ENCODE assay signal across 8 cellular contexts in the genomic region with DNA sequence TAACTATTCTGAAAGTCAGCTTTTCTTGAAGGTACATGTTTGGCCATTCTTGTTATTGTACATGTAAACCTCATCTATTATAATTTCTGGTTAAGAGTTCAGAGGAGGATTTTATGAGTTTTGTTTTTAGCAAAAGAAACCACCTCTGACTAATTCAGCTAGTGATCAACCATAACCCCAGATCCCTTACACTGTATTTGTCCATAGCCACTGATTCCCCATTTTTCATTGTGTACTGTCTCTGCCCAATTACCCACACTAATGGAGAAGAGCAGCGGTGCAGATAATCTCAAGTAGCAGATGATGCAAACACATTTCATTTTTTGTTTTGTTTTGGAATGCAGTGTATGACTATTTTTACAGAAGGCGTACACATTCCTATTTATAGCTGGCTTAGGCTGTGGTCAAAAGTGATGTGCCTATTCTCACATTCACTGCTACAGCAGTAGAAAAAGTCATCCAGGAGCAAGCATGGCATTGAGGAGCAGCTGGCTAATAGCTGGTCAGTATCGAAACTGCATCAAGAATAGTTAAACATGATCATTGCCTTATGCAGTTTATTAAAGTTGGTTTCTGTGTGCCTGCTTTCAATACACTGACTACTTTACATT.
DNase-seq lines count a peak whose midpoint lies in the region; ATAC-seq lines count a peak whose summit lies in the region.
"Had no signal": no experiment of that assay in that cellular context is flagged by ENCODE, and none has a peak within 500 bp of the region (broad histone marks: within the 10 kb centered on the region; RNA-seq: fewer than 3 reads in every experiment).

No MANE protein-coding gene starts in this region.

- DNase-seq in kidney tubule cell (ENCODE audit: low spot score) (peak; percentile 25), NOMO-1 treated with DMSO at 0.1 percent for 48 hours (lab: John Stamatoyannopoulos, UW; ENCODE audit: unreplicated experiment) (no peak), NCI-H1105 treated with DMSO at 0.1 percent for 48 hours (lab: John Stamatoyannopoulos, UW) (no peak)
- DNase-seq in activated CD4-positive, CD25-positive, alpha-beta regulatory T cell treated with anti-CD3 and anti-CD28 coated beads, Interleukin-2, amount 50 U/mL, for 72 hours: no peak
- DNase-seq: DND-41 had no signal

- peak; percentile 84 for ATAC-seq in GM18868 (IDR thresholded peaks at IDR 0.05; ENCODE audit: unreplicated experiment)
- ATAC-seq in HG02571 (IDR thresholded peaks at IDR 0.05; ENCODE audit: unreplicated experiment): peak; percentile 76
- ATAC-seq in HG03460 (IDR thresholded peaks at IDR 0.05; ENCODE audit: unreplicated experiment): peak; percentile 60
